Comparison of ENCODE assay signal across 1 cellular context in the genomic region with DNA sequence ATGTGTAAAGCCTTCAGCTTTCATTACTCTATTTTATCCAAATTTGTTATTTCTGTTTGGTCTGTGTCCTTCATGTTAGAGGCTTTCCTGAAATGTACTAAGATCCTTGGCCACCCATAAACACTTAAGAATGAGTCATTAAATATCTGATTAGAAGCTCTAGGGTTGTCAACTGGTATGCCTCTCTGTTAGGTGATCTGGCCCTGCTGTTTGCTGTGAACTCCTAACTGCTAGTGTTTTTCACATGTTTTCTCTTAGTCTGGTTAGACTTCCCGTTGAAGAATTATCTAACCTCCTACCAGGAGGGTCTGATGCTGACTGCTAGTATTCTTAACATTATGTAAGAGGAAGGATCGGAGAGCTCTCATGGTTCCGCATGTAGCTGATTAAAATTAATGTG.
TF ChIP-seq lines count a peak whose summit lies in the region.

No MANE protein-coding gene starts in this region.

TF ChIP-seq in H1, 55 proteins besides CTCF, POLR2A, EP300 and RAD21:
- TF ChIP-seq, protein P1, sequence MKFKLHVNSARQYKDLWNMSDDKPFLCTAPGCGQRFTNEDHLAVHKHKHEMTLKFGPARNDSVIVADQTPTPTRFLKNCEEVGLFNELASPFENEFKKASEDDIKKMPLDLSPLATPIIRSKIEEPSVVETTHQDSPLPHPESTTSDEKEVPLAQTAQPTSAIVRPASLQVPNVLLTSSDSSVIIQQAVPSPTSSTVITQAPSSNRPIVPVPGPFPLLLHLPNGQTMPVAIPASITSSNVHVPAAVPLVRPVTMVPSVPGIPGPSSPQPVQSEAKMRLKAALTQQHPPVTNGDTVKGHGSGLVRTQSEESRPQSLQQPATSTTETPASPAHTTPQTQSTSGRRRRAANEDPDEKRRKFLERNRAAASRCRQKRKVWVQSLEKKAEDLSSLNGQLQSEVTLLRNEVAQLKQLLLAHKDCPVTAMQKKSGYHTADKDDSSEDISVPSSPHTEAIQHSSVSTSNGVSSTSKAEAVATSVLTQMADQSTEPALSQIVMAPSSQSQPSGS (IDR thresholded peaks at IDR 0.05; ENCODE audit: low read length): no peak
- TF ChIP-seq RNF2 (IDR thresholded peaks at IDR 0.05; ENCODE audit: borderline replicate concordance, low read depth, low read length, missing control alignments, poor library complexity, severe bottlenecking): no peak
- TF ChIP-seq NANOG (IDR thresholded peaks at IDR 0.05; ENCODE audit: insufficient read depth, low read depth, low read length, poor library complexity, severe bottlenecking): no peak
- TF ChIP-seq BCL11A (IDR thresholded peaks at IDR 0.05; ENCODE audit: low read depth in 2 of 2, low read length in 2 of 2): no peak
- no peak for TF ChIP-seq TAF1 (IDR thresholded peaks at IDR 0.05; ENCODE audit: low read depth, low read length)
- TF ChIP-seq TBP (IDR thresholded peaks at IDR 0.05; ENCODE audit: low read depth, low read length): no peak
- TF ChIP-seq SIX5 (IDR thresholded peaks at IDR 0.05; ENCODE audit: low read depth, low read length): no peak
- no peak for TF ChIP-seq KDM5A (IDR thresholded peaks at IDR 0.05; ENCODE audit: low read length)
- TF ChIP-seq CBX5 (IDR thresholded peaks at IDR 0.05; ENCODE audit: low read depth, low read length): no peak
- TF ChIP-seq CBX8 (IDR thresholded peaks at IDR 0.05; ENCODE audit: borderline replicate concordance, low read depth, low read length): no peak
- TF ChIP-seq SP1 (IDR thresholded peaks at IDR 0.05; ENCODE audit: low read depth, low read length): no peak
- no peak for TF ChIP-seq RFX5 (IDR thresholded peaks at IDR 0.05; ENCODE audit: borderline replicate concordance, low read depth, low read length)
